ENCODE assay signal across 16 cellular contexts in genomic region chr10:21572578-21572977, GRCh38. TPM values are rescaled to one million over a fixed set of nuclear protein-coding genes. Genes with fewer than 3 reads are reported as not detected.
DNase-seq lines count a peak whose midpoint lies in the region; ATAC-seq and TF ChIP-seq lines count a peak whose summit lies in the region.
"Had no signal": no experiment of that assay in that cellular context is flagged by ENCODE, and none has a peak within 500 bp of the region (broad histone marks: within the 10 kb centered on the region; RNA-seq: fewer than 3 reads in every experiment).

No MANE protein-coding gene starts in this region.

- H3K9me3 ChIP-seq in right cardiac atrium (ENCODE audit: control insufficient read depth, low read length) (no peaks in the 10 kb centered on the region), sigmoid colon (no peaks in the 10 kb centered on the region)

- H3K27ac Mint-ChIP-seq in activated T-helper 1 cell treated with anti-CD3 and anti-CD28 coated beads, Interleukin-12 subunit alpha, Interleukin-12 subunit beta, Interleukin-2, Interleukin-4 antibody, amounts not matched to agents 30 ng/mL and 10 ng/mL and 1 ng/mL, durations not matched to agents 14 hours and 24 hours and 36 hours, result no peak overlapping the region

- H3K4me1 ChIP-seq in right cardiac atrium (ENCODE audit: control insufficient read depth, insufficient read depth, low read length) (peaks cover 4% of the 10 kb centered on the region), sigmoid colon (peaks cover 0 to 23% (median 18%) of the 10 kb centered on the region in 4 donors)

- TF ChIP-seq CTCF in brain microvascular endothelial cell (IDR thresholded peaks at IDR 0.05; ENCODE audit: low read depth, low read length, missing control alignments) (no peak), sigmoid colon (IDR thresholded peaks at IDR 0.05) (no peak)

- H3K36me3 ChIP-seq in brain microvascular endothelial cell (replicated peaks), result no peaks in the 10 kb centered on the region
- H3K36me3 ChIP-seq in sigmoid colon, result no peaks in the 10 kb centered on the region

- DNase-seq in HCEC 1CT, result peak; percentile 68
- peak; percentile 50 for DNase-seq in brain microvascular endothelial cell
- peak in 2 of 3 donors; percentile 56 to 67 for DNase-seq in right cardiac atrium
- DNase-seq in sigmoid colon, result peak; percentile 66
- no peak for DNase-seq in activated effector memory CD4-positive, alpha-beta T cell treated with anti-CD3 and anti-CD28 coated beads, Interleukin-2, amount 50 U/mL, for 16 hours
- DNase-seq in activated T-helper 1 cell treated with anti-CD3 and anti-CD28 coated beads, Interleukin-12 subunit alpha, Interleukin-12 subunit beta, Interleukin-2, Interleukin-4 antibody, amounts not matched to agents 30 ng/mL and 10 ng/mL and 1 ng/mL, durations not matched to agents 14 hours and 24 hours and 36 hours (ENCODE audit: low spot score), result no peak
- DNase-seq: activated CD8-positive, alpha-beta memory T cell treated with anti-CD3 and anti-CD28 coated beads, Interleukin-2, amount 50 U/mL, for 4 hours; amygdala; GDM1; naive B cell; NCI-H1092; NCI-H510A treated with DMSO at 0.1 percent for 48 hours; RPMI8226 had no signal

- peaks cover 18% of the 10 kb centered on the region for H3K36me3 Mint-ChIP-seq in activated T-helper 1 cell treated with anti-CD3 and anti-CD28 coated beads, Interleukin-12 subunit alpha, Interleukin-12 subunit beta, Interleukin-2, Interleukin-4 antibody, amounts not matched to agents 30 ng/mL and 10 ng/mL and 1 ng/mL, durations not matched to agents 14 hours and 24 hours and 36 hours (ENCODE audit: low read depth)

- peaks cover 18% of the 10 kb centered on the region for H3K4me1 Mint-ChIP-seq in activated T-helper 1 cell treated with anti-CD3 and anti-CD28 coated beads, Interleukin-12 subunit alpha, Interleukin-12 subunit beta, Interleukin-2, Interleukin-4 antibody, amounts not matched to agents 30 ng/mL and 10 ng/mL and 1 ng/mL, durations not matched to agents 14 hours and 24 hours and 36 hours (ENCODE audit: low read depth)

- no peak overlapping the region for H3K4me3 Mint-ChIP-seq in activated T-helper 1 cell treated with anti-CD3 and anti-CD28 coated beads, Interleukin-12 subunit alpha, Interleukin-12 subunit beta, Interleukin-2, Interleukin-4 antibody, amounts not matched to agents 30 ng/mL and 10 ng/mL and 1 ng/mL, durations not matched to agents 14 hours and 24 hours and 36 hours
- H3K4me3 Mint-ChIP-seq: naive B cell had no signal

- TF ChIP-seq POLR2A in sigmoid colon (IDR thresholded peaks at IDR 0.05), result no peak

- H3K27ac ChIP-seq in brain microvascular endothelial cell, result no peak overlapping the region
- no peak overlapping the region for H3K27ac ChIP-seq in right cardiac atrium (ENCODE audit: low read length)
- H3K27ac ChIP-seq in sigmoid colon, result no peak overlapping the region
- H3K27ac ChIP-seq: BLaER1 treated with 17β-estradiol and CSF1 and Interleukin-3, amounts not matched to agents 10 nM and 100 nM had no signal

- WGBS in right cardiac atrium, result 44% methylated on average over 3 of the region's 3 CpGs
- 78 to 87% methylated on average over 3 of the region's 3 CpGs for WGBS in sigmoid colon, 2 donors

- no peak for TF ChIP-seq EP300 in sigmoid colon (IDR thresholded peaks at IDR 0.05)

- H3K4me3 ChIP-seq in brain microvascular endothelial cell (ENCODE audit: low read depth, low read length) (no peak overlapping the region), right cardiac atrium (ENCODE audit: low read length) (no peak overlapping the region), sigmoid colon (no peak overlapping the region)
- H3K4me3 ChIP-seq: BLaER1 treated with 17β-estradiol and CSF1 and Interleukin-3, amounts not matched to agents 10 nM and 100 nM had no signal

- in situ Hi-C loops in brain microvascular endothelial cell (cut with HindIII; ENCODE audit: low pct_ligation_motif_present, low sequenced_read_pairs), result no loop called here

- H3K9me3 Mint-ChIP-seq in activated T-helper 1 cell treated with anti-CD3 and anti-CD28 coated beads, Interleukin-12 subunit alpha, Interleukin-12 subunit beta, Interleukin-2, Interleukin-4 antibody, amounts not matched to agents 30 ng/mL and 10 ng/mL and 1 ng/mL, durations not matched to agents 14 hours and 24 hours and 36 hours, result no peaks in the 10 kb centered on the region

- intact Hi-C loops in right cardiac atrium (cut with DNase I), result no loop called here
- intact Hi-C loops in sigmoid colon (cut with DNase I), result no loop called here
- intact Hi-C loops in activated T-helper 1 cell treated with anti-CD3 and anti-CD28 coated beads, Interleukin-12 subunit alpha, Interleukin-12 subunit beta, Interleukin-2, Interleukin-4 antibody, amounts not matched to agents 30 ng/mL and 10 ng/mL and 1 ng/mL, durations not matched to agents 14 hours and 24 hours and 36 hours (cut with micrococcal nuclease), result loop anchor here (5.0 kb wide), 1 partner anchor 35 kb away; no protein-coding TSS in a partner anchor

- H3K27me3 ChIP-seq in brain microvascular endothelial cell (replicated peaks), result no peaks in the 10 kb centered on the region
- no peaks in the 10 kb centered on the region for H3K27me3 ChIP-seq in right cardiac atrium (ENCODE audit: control insufficient read depth, insufficient read depth)
- H3K27me3 ChIP-seq in sigmoid colon, result no peaks in the 10 kb centered on the region
- H3K27me3 ChIP-seq: BLaER1 treated with 17β-estradiol and CSF1 and Interleukin-3, amounts not matched to agents 10 nM and 100 nM had no signal

- H3K27me3 Mint-ChIP-seq in activated T-helper 1 cell treated with anti-CD3 and anti-CD28 coated beads, Interleukin-12 subunit alpha, Interleukin-12 subunit beta, Interleukin-2, Interleukin-4 antibody, amounts not matched to agents 30 ng/mL and 10 ng/mL and 1 ng/mL, durations not matched to agents 14 hours and 24 hours and 36 hours (ENCODE audit: insufficient read depth), result no peaks in the 10 kb centered on the region
- H3K27me3 Mint-ChIP-seq: naive B cell had no signal

- ATAC-seq in right cardiac atrium, result peak; percentile 80
- no peak for ATAC-seq in GM21447 (IDR thresholded peaks at IDR 0.05; ENCODE audit: unreplicated experiment)
- no peak for ATAC-seq in HG03280 (IDR thresholded peaks at IDR 0.05; ENCODE audit: unreplicated experiment)

RNA-seq across cellular contexts. Expression of gene MLLT10, which starts 38.5 kb away (rescaled TPM):
- total RNA-seq in right cardiac atrium (10 to 100 TPM; 26.6 to 36.1 (median 29.8) TPM), sigmoid colon (10 to 100 TPM; 36.0 to 53.7 (median 45.1) TPM)
- polyA plus RNA-seq in right cardiac atrium (14.1 TPM), sigmoid colon (10 to 100 TPM in 2 of 3 donors, 1 to 10 TPM in 1; 8.6 to 16.1 (median 10.2) TPM)
- 40.9 and 43.1 TPM in 2 replicates for total RNA-seq in activated T-helper 1 cell treated with anti-CD3 and anti-CD28 coated beads, Interleukin-12 subunit alpha, Interleukin-12 subunit beta, Interleukin-2, Interleukin-4 antibody, amounts not matched to agents 30 ng/mL and 10 ng/mL and 1 ng/mL, durations not matched to agents 14 hours and 24 hours and 36 hours

RNA-seq across cellular contexts. Expression of gene SKIDA1, which starts 47.1 kb away (rescaled TPM):
- total RNA-seq in right cardiac atrium (1 to 10 TPM; 2.1 to 6.3 (median 4.6) TPM), sigmoid colon (1 to 10 TPM in 3 of 4 donors, under 1 TPM in 1; 0.82 to 4.2 (median 3.4) TPM)
- polyA plus RNA-seq in right cardiac atrium (0.88 TPM), sigmoid colon (under 1 TPM in 1 of 3 donors, not detected in 2; 0.10 TPM)
- 0.05 and 0.15 TPM in 2 replicates for total RNA-seq in activated T-helper 1 cell treated with anti-CD3 and anti-CD28 coated beads, Interleukin-12 subunit alpha, Interleukin-12 subunit beta, Interleukin-2, Interleukin-4 antibody, amounts not matched to agents 30 ng/mL and 10 ng/mL and 1 ng/mL, durations not matched to agents 14 hours and 24 hours and 36 hours

Comparison
In these comparisons a context has a peak if more than half of its experiments do, and no peak if none do; other contexts are left out.
1. DNase-seq: peak in HCEC 1CT (single experiment), brain microvascular endothelial cell (single experiment), right cardiac atrium (2 of 3) and sigmoid colon (single experiment); none in activated effector memory CD4-positive, alpha-beta T cell treated with anti-CD3 and anti-CD28 coated beads, Interleukin-2, amount 50 U/mL, for 16 hours (single experiment) and activated T-helper 1 cell treated with anti-CD3 and anti-CD28 coated beads, Interleukin-12 subunit alpha, Interleukin-12 subunit beta, Interleukin-2, Interleukin-4 antibody, amounts not matched to agents 30 ng/mL and 10 ng/mL and 1 ng/mL, durations not matched to agents 14 hours and 24 hours and 36 hours (single experiment).
2. ATAC-seq: peak in right cardiac atrium (2 of 2); none in GM21447 (single experiment) and HG03280 (single experiment).